22 cellular contexts compared by ENCODE assay signal in genomic region chr5:81545911-81546310, GRCh38.
"Had no signal": no experiment of that assay in that cellular context is flagged by ENCODE, and none has a peak within 500 bp of the region (broad histone marks: within the 10 kb centered on the region; RNA-seq: fewer than 3 reads in every experiment).

No MANE protein-coding gene starts in this region.

- H3K27ac Mint-ChIP-seq: dendritic cell treated with granulocyte-macrophage colony-stimulating factor and Interleukin-4, amounts not matched to agents 40 ng/mL and 50 ng/mL, for 4 days; naive thymus-derived CD8-positive, alpha-beta T cell; stimulated activated naive CD8-positive, alpha-beta T cell treated with anti-CD3 and anti-CD28 coated beads, Interleukin-15, amount 100 ng/mL, for 72 hours had no signal

- H3K36me3 ChIP-seq: colonic mucosa, gastrocnemius medialis, lower lobe of right lung, neutrophil, pancreas, right lobe of liver, suprapubic skin, transverse colon, upper lobe of right lung, uterus had no signal

- H3K4me1 ChIP-seq: colonic mucosa, gastrocnemius medialis, lower lobe of right lung, right lobe of liver, suprapubic skin, transverse colon, upper lobe of right lung, uterus had no signal

- H3K9me3 ChIP-seq: colonic mucosa, gastrocnemius medialis, lower lobe of right lung, neutrophil, pancreas, right lobe of liver, suprapubic skin, transverse colon, upper lobe of right lung, uterus had no signal

- H3K27ac ChIP-seq: colonic mucosa, gastrocnemius medialis, lower lobe of right lung, neutrophil, pancreas, right lobe of liver, suprapubic skin, transverse colon, upper lobe of right lung, uterus had no signal

- H3K4me1 Mint-ChIP-seq: stimulated activated naive CD8-positive, alpha-beta T cell treated with anti-CD3 and anti-CD28 coated beads, Interleukin-15, amount 100 ng/mL, for 72 hours had no signal

- H3K4me3 Mint-ChIP-seq: dendritic cell treated with granulocyte-macrophage colony-stimulating factor and Interleukin-4, amounts not matched to agents 40 ng/mL and 50 ng/mL, for 4 days; naive thymus-derived CD8-positive, alpha-beta T cell; stimulated activated naive CD8-positive, alpha-beta T cell treated with anti-CD3 and anti-CD28 coated beads, Interleukin-15, amount 100 ng/mL, for 72 hours had no signal

- H3K4me3 ChIP-seq: colonic mucosa, gastrocnemius medialis, lower lobe of right lung, pancreas, right lobe of liver, suprapubic skin, transverse colon, upper lobe of right lung, uterus had no signal

- H3K27me3 ChIP-seq: colonic mucosa, gastrocnemius medialis, neutrophil, pancreas, right lobe of liver, suprapubic skin, transverse colon, upper lobe of right lung, uterus had no signal

- ATAC-seq: gastrocnemius medialis; left ventricle myocardium superior; lower lobe of right lung; naive thymus-derived CD8-positive, alpha-beta T cell; right lobe of liver; stimulated activated naive CD8-positive, alpha-beta T cell treated with anti-CD3 and anti-CD28 coated beads, Interleukin-15, amount 100 ng/mL, for 72 hours; upper lobe of right lung had no signal

- FAIRE-seq: pancreas, small intestine had no signal

- DNase-seq: colonic mucosa; effector CD8-positive, alpha-beta T cell; gastrocnemius medialis; head of caudate nucleus; kidney; left ventricle myocardium superior; lower lobe of right lung; naive thymus-derived CD8-positive, alpha-beta T cell; pancreas; right lobe of liver; small intestine; stimulated activated CD4-positive, alpha-beta T cell treated with anti-CD3 and anti-CD28 coated beads, Interleukin-1b, Interleukin-23, amount 100 ng/mL, for 48 hours; stimulated activated CD4-positive, alpha-beta T cell treated with anti-CD3 and anti-CD28 coated beads, Interleukin-4, amount 100 ng/mL, for 1 hour; stimulated activated CD8-positive, alpha-beta memory T cell treated with anti-CD3 and anti-CD28 coated beads, Interleukin-4, amount 100 ng/mL, for 48 hours; stimulated activated naive CD4-positive, alpha-beta T cell; stimulated activated naive CD8-positive, alpha-beta T cell treated with anti-CD3 and anti-CD28 coated beads, Interleukin-15, amount 100 ng/mL, for 72 hours; transverse colon; upper lobe of right lung; uterus had no signal

- H3K27me3 Mint-ChIP-seq: dendritic cell treated with granulocyte-macrophage colony-stimulating factor and Interleukin-4, amounts not matched to agents 40 ng/mL and 50 ng/mL, for 4 days; naive thymus-derived CD8-positive, alpha-beta T cell; stimulated activated naive CD8-positive, alpha-beta T cell treated with anti-CD3 and anti-CD28 coated beads, Interleukin-15, amount 100 ng/mL, for 72 hours had no signal
